Comparison of ENCODE assay signal across 21 cellular contexts in the genomic region with DNA sequence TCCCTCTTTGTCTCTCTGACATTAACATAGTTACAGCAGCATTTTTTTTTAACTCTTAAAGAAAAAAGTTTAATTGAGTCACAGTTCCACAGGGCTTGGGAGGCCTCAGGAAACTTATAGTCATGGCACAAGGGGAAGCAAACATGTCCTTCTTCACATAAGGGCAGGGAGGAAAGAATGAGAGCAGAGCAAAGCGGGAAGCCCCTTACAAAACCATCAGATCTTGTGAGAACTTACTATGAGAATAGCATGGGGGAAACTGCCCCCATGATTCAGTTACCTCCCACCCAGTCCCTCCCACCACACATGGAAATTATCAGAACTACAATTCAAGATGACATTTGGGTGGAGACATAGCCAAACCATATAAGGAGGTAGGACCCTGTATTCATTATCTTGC.
DNase-seq lines count a peak whose midpoint lies in the region; ATAC-seq and TF ChIP-seq lines count a peak whose summit lies in the region.
"Had no signal": no experiment of that assay in that cellular context is flagged by ENCODE, and none has a peak within 500 bp of the region (broad histone marks: within the 10 kb centered on the region; RNA-seq: fewer than 3 reads in every experiment).

No MANE protein-coding gene starts in this region.

- H3K4me1 ChIP-seq in ovary (ENCODE audit: insufficient read depth): no peaks in the 10 kb centered on the region
- H3K4me1 ChIP-seq: BLaER1 treated with 17β-estradiol and CSF1 and Interleukin-3, amounts not matched to agents 10 nM and 100 nM had no signal

- TF ChIP-seq POLR2A in ovary (IDR thresholded peaks at IDR 0.05): no peak

- peaks cover 80% of the 10 kb centered on the region for H3K36me3 Mint-ChIP-seq in activated CD8-positive, alpha-beta memory T cell treated with anti-CD3 and anti-CD28 coated beads, Interleukin-2, amount 10 ng/mL, durations not matched to agents 7 days and 5 days
- H3K36me3 Mint-ChIP-seq in Calu3 (ENCODE audit: insufficient read depth, unreplicated experiment) (peaks cover 44% of the 10 kb centered on the region), neural crest cell (ENCODE audit: low read depth) (peaks cover 73% of the 10 kb centered on the region), MCF 10A (ENCODE audit: insufficient read depth, unreplicated experiment) (peaks cover 75% of the 10 kb centered on the region)
- H3K36me3 Mint-ChIP-seq in activated naive CD8-positive, alpha-beta T cell treated with anti-CD3 and anti-CD28 coated beads for 36 hours: peaks cover 85% of the 10 kb centered on the region

- POLR2A ChIA-PET in MCF 10A (lab: Yijun Ruan, JAX): no interaction called here

- peak overlapping the region; percentile 70 for H3K27ac Mint-ChIP-seq in activated CD8-positive, alpha-beta memory T cell treated with anti-CD3 and anti-CD28 coated beads, Interleukin-2, amount 10 ng/mL, durations not matched to agents 7 days and 5 days
- H3K27ac Mint-ChIP-seq in Calu3 (ENCODE audit: unreplicated experiment) (peak overlapping the region; percentile 56), neural crest cell (ENCODE audit: unreplicated experiment) (no peak overlapping the region), MCF 10A (ENCODE audit: low read depth, unreplicated experiment) (no peak overlapping the region)
- H3K27ac Mint-ChIP-seq in activated naive CD8-positive, alpha-beta T cell treated with anti-CD3 and anti-CD28 coated beads for 36 hours: peak overlapping the region; percentile 55
- H3K27ac Mint-ChIP-seq: CD8-positive, alpha-beta T cell; GM23338 had no signal

- DNase-seq in activated CD8-positive, alpha-beta memory T cell treated with anti-CD3 and anti-CD28 coated beads, Interleukin-2, amount 10 ng/mL, durations not matched to agents 7 days and 5 days: no peak
- DNase-seq in activated CD8-positive, alpha-beta memory T cell treated with anti-CD3 and anti-CD28 coated beads, Interleukin-2, amount 50 U/mL, for 48 hours: no peak
- no peak for DNase-seq in Calu3
- peak; percentile 9 for DNase-seq in activated naive CD8-positive, alpha-beta T cell treated with anti-CD3 and anti-CD28 coated beads for 36 hours
- DNase-seq in neural crest cell (ENCODE audit: low read depth, low spot score): no peak
- DNase-seq in ovary: no peak
- DNase-seq in HPDE6-E6E7 (ENCODE audit: extremely low spot score): no peak
- DNase-seq in MCF 10A (ENCODE audit: unreplicated experiment): no peak
- DNase-seq: CD8-positive, alpha-beta T cell; Kasumi-1; MM.1S; NCI-H1092; NCI-H1436 treated with DMSO at 0.1 percent for 48 hours; NCI-H2029; NCI-H345; NCI-H524 treated with DMSO at 0.1 percent for 48 hours; PC-3; RPMI8226 had no signal

- CTCF ChIA-PET in activated CD8-positive, alpha-beta memory T cell treated with anti-CD3 and anti-CD28 coated beads, Interleukin-2, amount 10 ng/mL, durations not matched to agents 7 days and 5 days (lab: Charles Lee): no interaction called here
- CTCF ChIA-PET in Calu3 (lab: Charles Lee): no interaction called here
- CTCF ChIA-PET in MCF 10A (lab: Yijun Ruan, JAX): no interaction called here

- no peaks in the 10 kb centered on the region for H3K4me1 Mint-ChIP-seq in activated CD8-positive, alpha-beta memory T cell treated with anti-CD3 and anti-CD28 coated beads, Interleukin-2, amount 10 ng/mL, durations not matched to agents 7 days and 5 days
- H3K4me1 Mint-ChIP-seq in Calu3 (ENCODE audit: low read depth, unreplicated experiment) (peaks cover 9% of the 10 kb centered on the region), neural crest cell (no peaks in the 10 kb centered on the region), MCF 10A (ENCODE audit: insufficient read depth, unreplicated experiment) (no peaks in the 10 kb centered on the region)
- H3K4me1 Mint-ChIP-seq in activated naive CD8-positive, alpha-beta T cell treated with anti-CD3 and anti-CD28 coated beads for 36 hours: peaks cover 19% of the 10 kb centered on the region
- H3K4me1 Mint-ChIP-seq: GM23338 had no signal

- H3K9me3 Mint-ChIP-seq in activated CD8-positive, alpha-beta memory T cell treated with anti-CD3 and anti-CD28 coated beads, Interleukin-2, amount 10 ng/mL, durations not matched to agents 7 days and 5 days (ENCODE audit: low read depth): peaks cover 17% of the 10 kb centered on the region
- H3K9me3 Mint-ChIP-seq in Calu3 (ENCODE audit: low read depth, unreplicated experiment) (peaks cover 15% of the 10 kb centered on the region), neural crest cell (peaks cover 30% of the 10 kb centered on the region), MCF 10A (ENCODE audit: unreplicated experiment) (peaks cover 28% of the 10 kb centered on the region)
- H3K9me3 Mint-ChIP-seq in activated naive CD8-positive, alpha-beta T cell treated with anti-CD3 and anti-CD28 coated beads for 36 hours: peaks cover 31% of the 10 kb centered on the region

- WGBS in ovary, 3 donors: 97 to 100% (median 97%) methylated on average over 1 of the region's 1 CpG

- TF ChIP-seq CTCF in Calu3 (IDR thresholded peaks at IDR 0.05; ENCODE audit: unreplicated experiment) (no peak), neural crest cell (conservative IDR thresholded peaks at IDR 0.05) (no peak), ovary (IDR thresholded peaks at IDR 0.05) (no peak), MCF 10A (IDR thresholded peaks at IDR 0.05; ENCODE audit: unreplicated experiment) (no peak)

- peaks cover 0 to 9% of the 10 kb centered on the region in 2 donors for H3K9me3 ChIP-seq in ovary

- intact Hi-C loops in Calu3 (cut with micrococcal nuclease; ENCODE audit: unreplicated experiment): no loop called here
- intact Hi-C loops in ovary (cut with DNase I): no loop called here
- intact Hi-C loops in MCF 10A (cut with micrococcal nuclease): no loop called here

- no peaks in the 10 kb centered on the region for H3K27me3 Mint-ChIP-seq in activated CD8-positive, alpha-beta memory T cell treated with anti-CD3 and anti-CD28 coated beads, Interleukin-2, amount 10 ng/mL, durations not matched to agents 7 days and 5 days
- H3K27me3 Mint-ChIP-seq in Calu3 (ENCODE audit: unreplicated experiment): no peaks in the 10 kb centered on the region
- no peaks in the 10 kb centered on the region for H3K27me3 Mint-ChIP-seq in activated naive CD8-positive, alpha-beta T cell treated with anti-CD3 and anti-CD28 coated beads for 36 hours
- peaks cover 2% of the 10 kb centered on the region for H3K27me3 Mint-ChIP-seq in neural crest cell (ENCODE audit: low read depth)
- H3K27me3 Mint-ChIP-seq in MCF 10A (ENCODE audit: insufficient read depth, unreplicated experiment): no peaks in the 10 kb centered on the region

- no peak for TF ChIP-seq EP300 in ovary (IDR thresholded peaks at IDR 0.05)

- ATAC-seq in activated CD8-positive, alpha-beta memory T cell treated with anti-CD3 and anti-CD28 coated beads, Interleukin-2, amount 10 ng/mL, durations not matched to agents 7 days and 5 days: no peak
- ATAC-seq: CD8-positive, alpha-beta T cell; GM23338; HCT116; PC-3 had no signal

- BruUV-seq in Calu3 (replicated peaks; lab: Mats Ljungman, UMichigan): no TSS peak
- no TSS peak for BruUV-seq in MCF 10A (replicated peaks; lab: Mats Ljungman, UMichigan)

- H3K36me3 ChIP-seq in ovary: no peaks in the 10 kb centered on the region

- no peak overlapping the region for H3K4me3 Mint-ChIP-seq in activated CD8-positive, alpha-beta memory T cell treated with anti-CD3 and anti-CD28 coated beads, Interleukin-2, amount 10 ng/mL, durations not matched to agents 7 days and 5 days
- H3K4me3 Mint-ChIP-seq in Calu3 (ENCODE audit: low read depth, unreplicated experiment): no peak overlapping the region
- no peak overlapping the region for H3K4me3 Mint-ChIP-seq in activated naive CD8-positive, alpha-beta T cell treated with anti-CD3 and anti-CD28 coated beads for 36 hours
- H3K4me3 Mint-ChIP-seq in neural crest cell: peak overlapping the region; percentile 57
- no peak overlapping the region for H3K4me3 Mint-ChIP-seq in MCF 10A (ENCODE audit: unreplicated experiment)
- H3K4me3 Mint-ChIP-seq: CD8-positive, alpha-beta T cell; GM23338 had no signal

- no peak overlapping the region for H3K4me3 ChIP-seq in ovary
- H3K4me3 ChIP-seq: BLaER1 treated with 17β-estradiol and CSF1 and Interleukin-3, amounts not matched to agents 10 nM and 100 nM; GM23338 had no signal

- no peak overlapping the region for H3K27ac ChIP-seq in ovary
- H3K27ac ChIP-seq: BLaER1 treated with 17β-estradiol and CSF1 and Interleukin-3, amounts not matched to agents 10 nM and 100 nM had no signal

- no peaks in the 10 kb centered on the region for H3K27me3 ChIP-seq in ovary
- H3K27me3 ChIP-seq: BLaER1 treated with 17β-estradiol and CSF1 and Interleukin-3, amounts not matched to agents 10 nM and 100 nM had no signal

Comparison
In these comparisons a context has a peak if more than half of its experiments do, and no peak if none do; other contexts are left out.
1. H3K27ac Mint-ChIP-seq: peak in activated CD8-positive, alpha-beta memory T cell treated with anti-CD3 and anti-CD28 coated beads, Interleukin-2, amount 10 ng/mL, durations not matched to agents 7 days and 5 days (single experiment), Calu3 (single experiment) and activated naive CD8-positive, alpha-beta T cell treated with anti-CD3 and anti-CD28 coated beads for 36 hours (single experiment); none in neural crest cell (single experiment) and MCF 10A (single experiment).